Comparison of ENCODE assay signal across 1 cellular context in genomic region chr4:107877361-107877760, GRCh38.
TF ChIP-seq lines count a peak whose summit lies in the region.

No MANE protein-coding gene starts in this region.

TF ChIP-seq in K562, 482 proteins besides CTCF, POLR2A, EP300 and RAD21:
- TF ChIP-seq MAFG (tag; conservative IDR thresholded peaks at IDR 0.05) (no peak), SOX6 (IDR thresholded peaks at IDR 0.05) (peak; percentile 10; the same call in 1 of the 2 replicates), SMAD2 (IDR thresholded peaks at IDR 0.05; ENCODE audit: low read depth, low read length) (no peak), ARID1B (IDR thresholded peaks at IDR 0.05) (0 out of 2 replicates have a peak, but pooled peaks have one; percentile 25), TBL1XR1 (IDR thresholded peaks at IDR 0.05; ENCODE audit: low read length in 2 of 2) (no peak)
